In genomic region chr14:37180886-37181285, GRCh38 we compare ENCODE assay signal across 4 cellular contexts. TPM values are rescaled to one million over a fixed set of nuclear protein-coding genes. Genes with fewer than 3 reads are reported as not detected.
"Had no signal": no experiment of that assay in that cellular context is flagged by ENCODE, and none has a peak within 500 bp of the region (broad histone marks: within the 10 kb centered on the region; RNA-seq: fewer than 3 reads in every experiment).

No MANE protein-coding gene starts in this region.

RNA-seq across cellular contexts. Expression of gene SLC25A21, which starts 8.5 kb away (rescaled TPM):
- total RNA-seq: naive thymus-derived CD8-positive, alpha-beta T cell; natural killer cell; natural killer cell treated with Interleukin-12 subunit alpha and Interleukin-12 subunit beta and Interleukin-15 and Interleukin-18, amount 100 ng/mL, for 72 hours; smooth muscle cell had no signal
- polyA plus RNA-seq: naive thymus-derived CD8-positive, alpha-beta T cell had no signal

RNA-seq across cellular contexts. Expression of gene MIPOL1, which starts 16.9 kb away (rescaled TPM):
- total RNA-seq: naive thymus-derived CD8-positive, alpha-beta T cell; natural killer cell; natural killer cell treated with Interleukin-12 subunit alpha and Interleukin-12 subunit beta and Interleukin-15 and Interleukin-18, amount 100 ng/mL, for 72 hours had no signal
- polyA plus RNA-seq: naive thymus-derived CD8-positive, alpha-beta T cell had no signal
